Comparison of ENCODE assay signal across 24 cellular contexts in genomic region chr7:76407718-76408117, GRCh38. TPM values are rescaled to one million over a fixed set of nuclear protein-coding genes. Genes with fewer than 3 reads are reported as not detected.
"Had no signal": no experiment of that assay in that cellular context is flagged by ENCODE, and none has a peak within 500 bp of the region (broad histone marks: within the 10 kb centered on the region; RNA-seq: fewer than 3 reads in every experiment).

No MANE protein-coding gene starts in this region.

- H3K27ac ChIP-seq: adrenal gland, breast epithelium had no signal

- H3K4me3 ChIP-seq: adrenal gland, breast epithelium had no signal

- H3K27ac Mint-ChIP-seq: activated CD4-positive, alpha-beta memory T cell treated with anti-CD3 and anti-CD28 coated beads for 36 hours; activated CD4-positive, alpha-beta T cell treated with anti-CD3 and anti-CD28 coated beads, Interleukin-2, amount 10 ng/mL, durations not matched to agents 7 days and 5 days; activated naive CD8-positive, alpha-beta T cell treated with anti-CD3 and anti-CD28 coated beads, Interleukin-2, amount 10 ng/mL, durations not matched to agents 7 days and 5 days; T-helper 17 cell had no signal

- H3K9me3 Mint-ChIP-seq: activated CD4-positive, alpha-beta memory T cell treated with anti-CD3 and anti-CD28 coated beads for 36 hours; activated CD4-positive, alpha-beta T cell treated with anti-CD3 and anti-CD28 coated beads, Interleukin-2, amount 10 ng/mL, durations not matched to agents 7 days and 5 days; activated naive CD8-positive, alpha-beta T cell treated with anti-CD3 and anti-CD28 coated beads, Interleukin-2, amount 10 ng/mL, durations not matched to agents 7 days and 5 days had no signal

- H3K9me3 ChIP-seq: adrenal gland, breast epithelium had no signal

- H3K36me3 ChIP-seq: adrenal gland, breast epithelium had no signal

- H3K27me3 ChIP-seq: adrenal gland, breast epithelium had no signal

- H3K27me3 Mint-ChIP-seq: activated CD4-positive, alpha-beta memory T cell treated with anti-CD3 and anti-CD28 coated beads for 36 hours; activated naive CD8-positive, alpha-beta T cell treated with anti-CD3 and anti-CD28 coated beads, Interleukin-2, amount 10 ng/mL, durations not matched to agents 7 days and 5 days; T-helper 17 cell had no signal

- H3K36me3 Mint-ChIP-seq: activated CD4-positive, alpha-beta memory T cell treated with anti-CD3 and anti-CD28 coated beads for 36 hours; activated naive CD8-positive, alpha-beta T cell treated with anti-CD3 and anti-CD28 coated beads, Interleukin-2, amount 10 ng/mL, durations not matched to agents 7 days and 5 days had no signal

- H3K4me1 ChIP-seq: adrenal gland, breast epithelium had no signal

- DNase-seq: activated CD4-positive, alpha-beta memory T cell treated with anti-CD3 and anti-CD28 coated beads for 36 hours; activated CD4-positive, alpha-beta T cell treated with anti-CD3 and anti-CD28 coated beads, Interleukin-2, amount 10 ng/mL, durations not matched to agents 7 days and 5 days; activated CD4-positive, CD25-positive, alpha-beta regulatory T cell; activated CD8-positive, alpha-beta memory T cell treated with anti-CD3 and anti-CD28 coated beads, Interleukin-2, amount 50 U/mL, for 48 hours; activated naive CD4-positive, alpha-beta T cell treated with anti-CD3 and anti-CD28 coated beads, Interleukin-2, amount 50 U/mL, for 16 hours; activated naive CD8-positive, alpha-beta T cell treated with anti-CD3 and anti-CD28 coated beads, Interleukin-2, amount 10 ng/mL, durations not matched to agents 7 days and 5 days; activated T-cell treated with anti-CD3 and anti-CD28 coated beads, Interleukin-2, amount 50 U/mL, for 1 hour; adrenal gland; aorta; caudate nucleus; KG1; NCI-H1048; NCI-H1417; NCI-H2029; NCI-H2107; NCI-H345; NCI-H510A; NCI-H69; NK-92 treated with Interleukin-12 subunit alpha and Interleukin-12 subunit beta, amount 100 ng/mL, for 24 hours; OCI-M1; SIG-M5; T-helper 17 cell; T-helper 9 cell had no signal

- H3K4me3 Mint-ChIP-seq: activated CD4-positive, alpha-beta memory T cell treated with anti-CD3 and anti-CD28 coated beads for 36 hours; activated CD4-positive, alpha-beta T cell treated with anti-CD3 and anti-CD28 coated beads, Interleukin-2, amount 10 ng/mL, durations not matched to agents 7 days and 5 days; activated naive CD8-positive, alpha-beta T cell treated with anti-CD3 and anti-CD28 coated beads, Interleukin-2, amount 10 ng/mL, durations not matched to agents 7 days and 5 days; T-helper 17 cell had no signal

RNA-seq across cellular contexts. Expression of gene SSC4D, which starts 1.8 kb away (rescaled TPM):
- total RNA-seq: T-helper 17 cell had no signal
